Comparison of ENCODE assay signal across 8 cellular contexts in genomic region chr1:25858906-25859789, GRCh38. TPM values are rescaled to one million over a fixed set of nuclear protein-coding genes. Genes with fewer than 3 reads are reported as not detected.
A peak's percentile ranks its signal among the peaks of the same experiment; 100 is the strongest.
DNase-seq lines count a peak whose midpoint lies in the region; ATAC-seq and TF ChIP-seq lines count a peak whose summit lies in the region.

TSS of gene AUNIP (minus strand) at chr1:25859457. CDS start at chr1:25859357, 100 bp downstream.

- H3K27me3 ChIP-seq in esophagus muscularis mucosa, result no peaks in the 10 kb centered on the region

- peak within 1 kb of the TSS; percentile 72 to 84 (median 74) for H3K27ac ChIP-seq in esophagus muscularis mucosa (replicated peaks in 1 of 4)

- peak within 1 kb of the TSS; percentile 55 to 61 (median 59) for H3K4me3 ChIP-seq in esophagus muscularis mucosa

- peaks cover 11 to 20% (median 17%) of the 10 kb centered on the region in 4 donors for H3K4me1 ChIP-seq in esophagus muscularis mucosa

- H3K27ac Mint-ChIP-seq in activated T-cell treated with anti-CD3 and anti-CD28 coated beads, Interleukin-2, amount 50 U/mL, for 24 hours, result peak within 1 kb of the TSS; percentile 94

- ATAC-seq in GM21423 (IDR thresholded peaks at IDR 0.05; ENCODE audit: unreplicated experiment), result peak; percentile 79

- peaks cover 20% of the 10 kb centered on the region for H3K36me3 Mint-ChIP-seq in activated T-cell treated with anti-CD3 and anti-CD28 coated beads, Interleukin-2, amount 50 U/mL, for 24 hours (ENCODE audit: low read depth)

- no peaks in the 10 kb centered on the region for H3K9me3 Mint-ChIP-seq in activated T-cell treated with anti-CD3 and anti-CD28 coated beads, Interleukin-2, amount 50 U/mL, for 24 hours

- no peak for TF ChIP-seq EP300 in esophagus muscularis mucosa (IDR thresholded peaks at IDR 0.05)

- H3K4me3 Mint-ChIP-seq in activated T-cell treated with anti-CD3 and anti-CD28 coated beads, Interleukin-2, amount 50 U/mL, for 24 hours, result peak within 1 kb of the TSS; percentile 94

- peaks cover 0 to 17% (median 11%) of the 10 kb centered on the region in 4 donors for H3K36me3 ChIP-seq in esophagus muscularis mucosa

- no peak for TF ChIP-seq POLR2A in esophagus muscularis mucosa (IDR thresholded peaks at IDR 0.05; ENCODE audit: low read depth)

- no peaks in the 10 kb centered on the region for H3K9me3 ChIP-seq in esophagus muscularis mucosa

- in situ Hi-C loops in Caki2 (cut with HindIII; ENCODE audit: low pct_unique_long_range_greater_than_20kb, low sequenced_read_pairs), result no loop called here

- peak; percentile 84 for DNase-seq in Caki2 (ENCODE audit: low read depth)
- peak; percentile 81 for DNase-seq in HuH-7.5 (ENCODE audit: low spot score)
- peak; percentile 78 for DNase-seq in OCI-M2 (lab: John Stamatoyannopoulos, UW; ENCODE audit: unreplicated experiment)
- peak; percentile 93 for DNase-seq in activated T-cell treated with anti-CD3 and anti-CD28 coated beads, Interleukin-2, amount 50 U/mL, for 24 hours
- DNase-seq in esophagus muscularis mucosa (ENCODE audit: extremely low spot score), result peak; percentile 94
- peak; percentile 90 for DNase-seq in myocyte (ENCODE audit: low read depth)
- DNase-seq in stimulated activated CD8-positive, alpha-beta memory T cell treated with anti-CD3 and anti-CD28 coated beads, Interleukin-7, amount 100 ng/mL, for 24 hours (ENCODE audit: low read depth), result peak; percentile 82

- WGBS in esophagus muscularis mucosa, result 1% methylated on average over 76 of the region's 77 CpGs

- H3K4me1 Mint-ChIP-seq in activated T-cell treated with anti-CD3 and anti-CD28 coated beads, Interleukin-2, amount 50 U/mL, for 24 hours (ENCODE audit: low read depth), result peaks cover 23% of the 10 kb centered on the region

- intact Hi-C loops in esophagus muscularis mucosa (cut with DNase I), result no loop called here

- TF ChIP-seq CTCF in esophagus muscularis mucosa (IDR thresholded peaks at IDR 0.05), result no peak

- peaks cover 2% of the 10 kb centered on the region for H3K27me3 Mint-ChIP-seq in activated T-cell treated with anti-CD3 and anti-CD28 coated beads, Interleukin-2, amount 50 U/mL, for 24 hours

RNA-seq across cellular contexts. Expression of gene AUNIP, which starts in this region (rescaled TPM):
- total RNA-seq in Caki2 (2014; rRNA removed; shearing (Covaris generic); ENCODE audit: low replicate concordance), result 11.5 and 13.1 TPM in 2 replicates
- total RNA-seq in esophagus muscularis mucosa, result not detected
- 0.70 and 2.3 TPM in 2 replicates for total RNA-seq in myocyte
- 0.90 TPM for polyA plus RNA-seq in myocyte (2012)

Comparison
In these comparisons a context has a peak if more than half of its experiments do, and no peak if none do; other contexts are left out.
1. Peak in every context shown above with its lines: DNase-seq, ATAC-seq, H3K4me3 ChIP-seq and H3K27ac ChIP-seq.
2. Peak in DNase-seq, H3K4me3 ChIP-seq and H3K27ac ChIP-seq in esophagus muscularis mucosa; RNA of the gene not detected or under 1 TPM.